In the genomic region with DNA sequence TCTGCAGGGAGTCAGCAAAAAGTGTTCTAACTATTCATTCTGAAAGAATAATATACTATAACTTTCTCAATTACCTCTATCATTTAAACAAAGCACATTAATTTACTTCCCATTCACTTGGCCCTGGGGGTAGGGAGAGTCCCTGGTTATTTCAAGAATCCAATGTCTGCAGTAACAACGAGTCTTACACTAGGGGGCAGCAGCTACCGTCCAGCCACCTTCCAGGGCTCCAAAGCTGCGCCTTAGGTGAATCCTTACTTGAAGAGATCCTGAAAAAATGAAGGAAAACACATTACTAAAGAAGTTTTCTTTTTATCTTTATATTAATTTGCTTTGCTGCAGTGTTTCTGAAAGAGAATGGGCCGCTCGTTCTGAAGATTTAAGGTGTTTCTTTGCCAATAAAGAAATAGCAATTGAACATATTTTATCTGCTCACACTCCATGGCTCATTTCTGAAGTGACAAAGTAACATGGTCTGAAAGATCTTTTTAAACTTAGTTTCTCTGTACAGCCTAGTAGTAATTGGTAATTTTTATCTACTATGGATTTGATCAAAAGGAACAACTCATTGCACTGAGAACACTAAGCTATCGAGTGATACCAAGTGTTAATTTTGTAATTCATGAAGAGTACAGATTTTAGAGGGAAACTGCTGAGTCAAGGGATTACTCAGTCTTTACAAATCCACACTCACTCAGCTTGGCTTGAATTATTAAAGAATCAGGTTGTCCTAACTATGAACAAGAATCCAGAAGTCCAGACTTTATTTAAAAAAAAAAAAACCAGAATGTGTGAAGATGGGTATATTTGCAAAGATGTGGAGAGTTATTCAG, we compare ENCODE assay signal across 8 cellular contexts. TPM values are rescaled to one million over a fixed set of nuclear protein-coding genes. Genes with fewer than 3 reads are reported as not detected.
DNase-seq lines count a peak whose midpoint lies in the region; ATAC-seq, FAIRE-seq and TF ChIP-seq lines count a peak whose summit lies in the region.

No MANE protein-coding gene starts in this region.

- CTCF ChIA-PET in A549 (lab: Yijun Ruan, JAX) = interaction anchor here (0.6 to 3.2 kb wide), 27 partner anchors 11 to 788 kb away, joined by 3 to 16 read pairs (median 3); no protein-coding TSS in a partner anchor

- H3K36me3 ChIP-seq in mesenchymal stem cell (ENCODE audit: control insufficient read depth in 1 of 2, insufficient read depth in 2 of 2, low read depth in 1 of 2, low read length in 2 of 2) = peaks cover 0 to 3% of the 10 kb centered on the region in 2 experiments

- H2BK120ac ChIP-seq in mesenchymal stem cell (ENCODE audit: low read depth, low read length) = no peak overlapping the region

- H2BK15ac ChIP-seq in mesenchymal stem cell (ENCODE audit: low read depth, poor library complexity, severe bottlenecking) = no peak overlapping the region

- no peak overlapping the region for H4K91ac ChIP-seq in mesenchymal stem cell (ENCODE audit: low read length)

- FAIRE-seq in A549 (lab: Jason Lieb, UNC) (peak; percentile 83), GM18507 (lab: Jason Lieb, UNC) (peak; percentile 93)

- H3K18ac ChIP-seq in mesenchymal stem cell (ENCODE audit: low read depth in 1 of 2, low read length in 2 of 2) = no peak overlapping the region

- H3K4me1 ChIP-seq in A549 (0 out of 3 replicates have a peak, but pooled peaks cover 5% of the 10 kb centered on the region), mesenchymal stem cell (ENCODE audit: control insufficient read depth, insufficient read depth, low read depth, low read length) (peaks cover 2% of the 10 kb centered on the region)

- TF ChIP-seq POLR2A in A549 (IDR thresholded peaks at IDR 0.05; ENCODE audit: low read length) = no peak

- H3K4me3 ChIP-seq in A549 = no peak overlapping the region
- peak overlapping the region in 1 of 2 experiments; percentile 50 for H3K4me3 ChIP-seq in mesenchymal stem cell (ENCODE audit: insufficient read depth in 1 of 2, low read depth in 1 of 2, low read length in 2 of 2)

- DNase-seq in A549 (ENCODE audit: low read depth in 1 of 2, low spot score in 1 of 2) = peak; percentile 80 to 86
- peak; percentile 33 for DNase-seq in GM18507 (ENCODE audit: extremely low spot score, insufficient read length, low read depth)
- peak; percentile 50 for DNase-seq in NCI-H748 treated with DMSO at 0.1 percent for 48 hours (lab: John Stamatoyannopoulos, UW)
- DNase-seq in activated CD4-positive, alpha-beta T cell treated with anti-CD3 and anti-CD28 coated beads, Interleukin-2, amount 50 U/mL, for 48 hours = peak; percentile 52 to 64
- peak; percentile 38 for DNase-seq in effector CD8-positive, alpha-beta T cell (lab: John Stamatoyannopoulos, UW)
- DNase-seq in mesenchymal stem cell = peak; percentile 75
- peak; percentile 17 to 19 for DNase-seq in stimulated activated CD8-positive, alpha-beta memory T cell treated with anti-CD3 and anti-CD28 coated beads, Interleukin-7, amount 100 ng/mL, for 4 hours (ENCODE audit: low read depth in 2 of 2)

- H3K23ac ChIP-seq in mesenchymal stem cell (ENCODE audit: low read length in 2 of 2) = no peak overlapping the region

- no peak for TF ChIP-seq EP300 in A549 (IDR thresholded peaks at IDR 0.05)

- H3K79me1 ChIP-seq in mesenchymal stem cell (replicated peaks; ENCODE audit: low read length, poor library complexity, severe bottlenecking) = no peaks in the 10 kb centered on the region

- POLR2A ChIA-PET in A549 (lab: Yijun Ruan, JAX) = no interaction called here

- H2AK5ac ChIP-seq in mesenchymal stem cell (ENCODE audit: low read length, severe bottlenecking) = no peak overlapping the region

- WGBS in A549 (ENCODE audit: missing lambda C conversion rate) = 13% methylated on average over 6 of the region's 6 CpGs
- WGBS in mesenchymal stem cell = 0% methylated on average over 2 of the region's 6 CpGs

- no peaks in the 10 kb centered on the region for H3K9me3 ChIP-seq in A549
- no peaks in the 10 kb centered on the region for H3K9me3 ChIP-seq in mesenchymal stem cell (ENCODE audit: control insufficient read depth, low read length)

- H3K4me2 ChIP-seq in A549 (peak overlapping the region; percentile 9; the same call in 1 of the 3 replicates), mesenchymal stem cell (ENCODE audit: low read length, poor library complexity, severe bottlenecking) (no peak overlapping the region)

- peak; percentile 97 for TF ChIP-seq CTCF in A549 (IDR thresholded peaks at IDR 0.05)

- no peak overlapping the region for H3K14ac ChIP-seq in mesenchymal stem cell (ENCODE audit: low read length in 2 of 2)

- peak; percentile 92 to 95 for TF ChIP-seq RAD21 in A549 (conservative IDR thresholded peaks at IDR 0.05 in 1 of 2, IDR thresholded peaks at IDR 0.05 in 1 of 2)

- H3K9ac ChIP-seq in mesenchymal stem cell (ENCODE audit: low read length) = peak overlapping the region; percentile 85

- no peak overlapping the region for H4K8ac ChIP-seq in mesenchymal stem cell (ENCODE audit: low read length)

- no peak overlapping the region for H2AFZ ChIP-seq in mesenchymal stem cell (ENCODE audit: low read depth, low read length)

- ATAC-seq in A549 = peak; percentile 97 to 100
- peak; percentile 92 for ATAC-seq in HG03432 (IDR thresholded peaks at IDR 0.05; ENCODE audit: unreplicated experiment)

- no peaks in the 10 kb centered on the region for H3K27me3 ChIP-seq in mesenchymal stem cell (ENCODE audit: control insufficient read depth in 1 of 2, insufficient read depth in 1 of 2, low read length in 2 of 2)

- no peak overlapping the region for H3K4ac ChIP-seq in mesenchymal stem cell (ENCODE audit: low read depth in 1 of 2, low read length in 2 of 2)

- H2BK5ac ChIP-seq in mesenchymal stem cell (ENCODE audit: low read depth, low read length, poor library complexity, severe bottlenecking) = no peak overlapping the region

- no peak overlapping the region for H2BK12ac ChIP-seq in mesenchymal stem cell (ENCODE audit: low read length in 2 of 2)

- H3K27ac ChIP-seq in A549 (peak overlapping the region in 1 of 2 experiments; percentile 5; a peak in 1 of 6 replicates), mesenchymal stem cell (ENCODE audit: low read length, poor library complexity, severe bottlenecking) (no peak overlapping the region)

TF ChIP-seq in A549, 52 proteins besides CTCF, POLR2A, EP300 and RAD21:
- TF ChIP-seq MAFK (IDR thresholded peaks at IDR 0.05; ENCODE audit: partially characterized antibody) (peak; percentile 95), RCOR1 (IDR thresholded peaks at IDR 0.05; ENCODE audit: low read depth, low read length) (no peak), SMC3 (IDR thresholded peaks at IDR 0.05) (peak; percentile 90), EHMT2 (IDR thresholded peaks at IDR 0.05; ENCODE audit: low read depth) (no peak), TFCP2L1 (CRISPR knock-in tag; IDR thresholded peaks at IDR 0.05) (no peak)

RNA-seq across cellular contexts. Expression of gene BHLHE41, which starts 27.6 kb away (rescaled TPM):
- 0.22 and 0.41 TPM in 2 replicates for polyA plus RNA-seq in A549 (2011; rRNA removed)
- polyA plus RNA-seq in A549 (2012; cell fraction: cytosol; rRNA removed) = 0.09 and 0.17 TPM in 2 replicates
- polyA plus RNA-seq in A549 (2012; cell fraction: nucleus; rRNA removed) = 0.32 and 0.42 TPM in 2 replicates
- 0.52 to 1.1 TPM (median 0.81 TPM) in 3 replicates for polyA plus RNA-seq in A549 (2017; fragmentation: RNase III; extraction: RNeasy Plus Mini Kit Qiagen cat#74134 plus additional on column Dnase treatment)
- not detected in 2 replicates for polyA minus RNA-seq in A549 (2011; rRNA and poly(A)+ RNA removed)
- polyA plus RNA-seq in mesenchymal stem cell (2013, experiment 1 of 2) = 10.1 TPM
- 9.7 TPM for polyA plus RNA-seq in mesenchymal stem cell (2013, experiment 2 of 2)

Comparison
In these comparisons a context has a peak if more than half of its experiments do, and no peak if none do; other contexts are left out.
1. DNase-seq: peak in every context shown above with its lines; median percentile 83 in A549; 75 in mesenchymal stem cell; 58 in activated CD4-positive, alpha-beta T cell treated with anti-CD3 and anti-CD28 coated beads, Interleukin-2, amount 50 U/mL, for 48 hours; 50 in NCI-H748 treated with DMSO at 0.1 percent for 48 hours; 38 in effector CD8-positive, alpha-beta T cell; 33 in GM18507; 18 in stimulated activated CD8-positive, alpha-beta memory T cell treated with anti-CD3 and anti-CD28 coated beads, Interleukin-7, amount 100 ng/mL, for 4 hours.